6 cellular contexts compared by ENCODE assay signal in the genomic region with DNA sequence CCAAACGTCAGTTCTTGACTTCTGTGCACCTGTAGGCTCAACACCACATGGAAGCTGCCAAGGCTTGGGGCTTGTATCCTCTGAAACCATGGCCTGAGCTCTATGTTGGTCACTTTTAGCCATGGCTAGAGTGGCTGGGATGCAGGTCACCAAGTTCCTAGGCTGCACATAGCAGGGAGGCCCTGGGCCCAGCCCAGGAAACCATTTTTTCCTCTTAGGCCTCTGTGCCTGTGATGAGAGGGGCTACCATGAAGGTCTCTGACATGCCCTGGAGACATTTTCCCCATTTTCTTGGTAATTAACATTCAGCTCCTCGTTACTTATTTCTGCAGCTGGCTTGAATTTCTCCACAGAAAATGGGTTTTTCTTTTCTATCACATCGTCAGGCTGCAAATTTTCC. TPM values are rescaled to one million over a fixed set of nuclear protein-coding genes. Genes with fewer than 3 reads are reported as not detected.
"Had no signal": no experiment of that assay in that cellular context is flagged by ENCODE, and none has a peak within 500 bp of the region (broad histone marks: within the 10 kb centered on the region; RNA-seq: fewer than 3 reads in every experiment).

No MANE protein-coding gene starts in this region.

RNA-seq across cellular contexts. Expression of gene ITGB3, which starts 15.3 kb away (rescaled TPM):
- total RNA-seq: H9 had no signal
- polyA plus RNA-seq: GM23338 had no signal

RNA-seq across cellular contexts. Expression of gene EFCAB13, which starts 54.8 kb away (rescaled TPM):
- total RNA-seq: HT1080 had no signal

RNA-seq across cellular contexts. Expression of gene MYL4, which starts 59.8 kb away (rescaled TPM):
- total RNA-seq: GM23338, H1, HFFc6, HT1080, IMR-90 had no signal
- polyA plus RNA-seq: IMR-90 had no signal
